13 cellular contexts compared by ENCODE assay signal in the genomic region with DNA sequence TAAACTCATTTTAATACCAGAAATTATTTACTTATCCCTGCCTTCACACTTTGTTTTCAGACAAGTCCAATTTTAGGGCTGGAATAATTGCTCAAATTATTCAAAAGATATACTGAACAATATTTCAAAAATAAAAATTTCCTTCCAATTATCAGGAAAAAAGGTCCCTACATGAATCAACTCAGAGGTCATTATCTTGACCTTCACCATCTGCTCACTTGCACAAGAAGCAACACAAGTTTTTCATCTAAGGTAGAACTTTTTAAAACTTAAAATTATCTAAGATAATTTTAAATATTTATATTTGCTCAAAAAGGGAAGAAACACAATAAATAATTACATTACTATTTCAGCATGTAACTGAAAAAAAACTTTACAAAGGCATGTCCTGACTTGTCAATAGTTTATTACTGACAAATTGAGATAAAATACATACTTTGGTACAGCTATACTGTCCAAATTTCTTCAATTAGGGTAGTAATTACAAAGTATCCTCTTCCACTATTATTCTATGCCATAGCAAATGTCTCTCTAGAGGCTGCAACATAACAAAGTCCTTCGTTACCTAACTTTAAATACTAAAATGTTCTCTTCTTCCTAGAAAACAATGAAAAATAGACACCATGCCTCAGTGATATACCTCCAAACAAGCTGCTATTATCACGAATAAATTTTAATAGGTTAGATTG. TPM values are rescaled to one million over a fixed set of nuclear protein-coding genes. Genes with fewer than 3 reads are reported as not detected.
DNase-seq lines count a peak whose midpoint lies in the region; ATAC-seq, FAIRE-seq and TF ChIP-seq lines count a peak whose summit lies in the region.
"Had no signal": no experiment of that assay in that cellular context is flagged by ENCODE, and none has a peak within 500 bp of the region (broad histone marks: within the 10 kb centered on the region; RNA-seq: fewer than 3 reads in every experiment).

No MANE protein-coding gene starts in this region.

- POLR2A ChIA-PET in activated B cell treated with CpG ODN at 0.5 μM for 24 hours (lab: Charles Lee): interaction anchor here (0.6 to 0.7 kb wide), 3 partner anchors 61 to 298 kb away, joined by 3 read pairs; no protein-coding TSS in a partner anchor

- no peaks in the 10 kb centered on the region for H3K9me3 Mint-ChIP-seq in stimulated activated naive CD8-positive, alpha-beta T cell treated with anti-CD3 and anti-CD28 coated beads, Interleukin-15, Interleukin-2, amounts not matched to agents 100 ng/mL and 50 ng/mL, for 24 hours
- H3K9me3 Mint-ChIP-seq in activated B cell treated with CpG ODN at 0.5 μM for 24 hours: no peaks in the 10 kb centered on the region

- no peak for DNase-seq in stimulated activated naive CD8-positive, alpha-beta T cell treated with anti-CD3 and anti-CD28 coated beads, Interleukin-15, Interleukin-2, amounts not matched to agents 100 U/mL and 50 U/mL, for 24 hours
- DNase-seq in activated B cell treated with CpG ODN at 0.5 μM for 24 hours (no peak), frontal cortex (ENCODE audit: low spot score in 2 of 2) (no peak), Kasumi-1 (lab: John Stamatoyannopoulos, UW) (no peak), NCI-H524 (lab: John Stamatoyannopoulos, UW) (no peak)
- DNase-seq: activated CD4-positive, CD25-positive, alpha-beta regulatory T cell; cortex of kidney; GF-D8; stimulated activated CD4-positive, alpha-beta T cell treated with anti-CD3 and anti-CD28 coated beads, Interleukin-2, amount 100 ng/mL, for 48 hours had no signal

- H3K27ac Mint-ChIP-seq in stimulated activated naive CD8-positive, alpha-beta T cell treated with anti-CD3 and anti-CD28 coated beads, Interleukin-15, Interleukin-2, amounts not matched to agents 100 ng/mL and 50 ng/mL, for 24 hours: no peak overlapping the region
- H3K27ac Mint-ChIP-seq in activated B cell treated with CpG ODN at 0.5 μM for 24 hours: no peak overlapping the region

- CTCF ChIA-PET in activated B cell treated with CpG ODN at 0.5 μM for 24 hours (lab: Charles Lee): interaction anchor here (1.4 kb wide), 1 partner anchor 60 kb away, joined by 3 read pairs; no protein-coding TSS in a partner anchor

- FAIRE-seq in frontal cortex (lab: Jason Lieb, UNC): peak; percentile 50

- no peak for TF ChIP-seq CTCF in activated B cell treated with CpG ODN at 0.5 μM for 24 hours (IDR thresholded peaks at IDR 0.05)

- peaks cover 11% of the 10 kb centered on the region for H3K36me3 Mint-ChIP-seq in stimulated activated naive CD8-positive, alpha-beta T cell treated with anti-CD3 and anti-CD28 coated beads, Interleukin-15, Interleukin-2, amounts not matched to agents 100 ng/mL and 50 ng/mL, for 24 hours (ENCODE audit: low read depth)
- H3K36me3 Mint-ChIP-seq in activated B cell treated with CpG ODN at 0.5 μM for 24 hours (ENCODE audit: low read depth): peaks cover 3% of the 10 kb centered on the region

- ATAC-seq in stimulated activated naive CD8-positive, alpha-beta T cell treated with anti-CD3 and anti-CD28 coated beads, Interleukin-15, Interleukin-2, amounts not matched to agents 100 U/mL and 50 U/mL, for 24 hours: no peak
- ATAC-seq in activated B cell treated with CpG ODN at 0.5 μM for 24 hours (ENCODE audit: low read depth): no peak
- no peak for ATAC-seq in GM18520 (IDR thresholded peaks at IDR 0.05; ENCODE audit: unreplicated experiment)
- ATAC-seq in GM21717 (IDR thresholded peaks at IDR 0.05; ENCODE audit: unreplicated experiment): no peak
- ATAC-seq: left lobe of liver had no signal

- H3K4me1 Mint-ChIP-seq in stimulated activated naive CD8-positive, alpha-beta T cell treated with anti-CD3 and anti-CD28 coated beads, Interleukin-15, Interleukin-2, amounts not matched to agents 100 ng/mL and 50 ng/mL, for 24 hours (ENCODE audit: low read depth): peaks cover 57% of the 10 kb centered on the region
- H3K4me1 Mint-ChIP-seq in activated B cell treated with CpG ODN at 0.5 μM for 24 hours: peaks cover 25% of the 10 kb centered on the region

- H3K4me3 Mint-ChIP-seq in stimulated activated naive CD8-positive, alpha-beta T cell treated with anti-CD3 and anti-CD28 coated beads, Interleukin-15, Interleukin-2, amounts not matched to agents 100 ng/mL and 50 ng/mL, for 24 hours: peak overlapping the region; percentile 88
- H3K4me3 Mint-ChIP-seq in activated B cell treated with CpG ODN at 0.5 μM for 24 hours: peak overlapping the region; percentile 98

- H3K27me3 Mint-ChIP-seq in stimulated activated naive CD8-positive, alpha-beta T cell treated with anti-CD3 and anti-CD28 coated beads, Interleukin-15, Interleukin-2, amounts not matched to agents 100 ng/mL and 50 ng/mL, for 24 hours: no peaks in the 10 kb centered on the region
- no peaks in the 10 kb centered on the region for H3K27me3 Mint-ChIP-seq in activated B cell treated with CpG ODN at 0.5 μM for 24 hours

- intact Hi-C loops in activated B cell treated with CpG ODN at 0.5 μM for 24 hours (cut with micrococcal nuclease): loop anchor here (1.0 kb wide), 1 partner anchor 429 kb away; the partner anchor contains the start of gene FAM184A

RNA-seq across cellular contexts. Expression of gene CEP85L, which starts 2.4 kb away (rescaled TPM):
- total RNA-seq in activated B cell treated with CpG ODN at 0.5 μM for 24 hours (14.6 and 21.8 TPM in 2 replicates), frontal cortex (42.4 TPM)
